In genomic region chr19:34135401-34135800, GRCh38 we compare ENCODE assay signal across 10 cellular contexts. TPM values are rescaled to one million over a fixed set of nuclear protein-coding genes. Genes with fewer than 3 reads are reported as not detected.
A peak's percentile ranks its signal among the peaks of the same experiment; 100 is the strongest.
DNase-seq lines count a peak whose midpoint lies in the region; ATAC-seq and TF ChIP-seq lines count a peak whose summit lies in the region.
"Had no signal": no experiment of that assay in that cellular context is flagged by ENCODE, and none has a peak within 500 bp of the region (broad histone marks: within the 10 kb centered on the region; RNA-seq: fewer than 3 reads in every experiment).

No MANE protein-coding gene starts in this region.

- H3K27me3 ChIP-seq in DOHH2 (ENCODE audit: control insufficient read depth, low read length) (0 out of 2 replicates have a peak, but pooled peaks cover 3% of the 10 kb centered on the region), KMS-11 (ENCODE audit: insufficient read depth, low read depth) (no peaks in the 10 kb centered on the region), body of pancreas (no peaks in the 10 kb centered on the region), neuronal stem cell (ENCODE audit: control insufficient read depth in 3 of 3, insufficient read depth in 3 of 3, low read depth in 1 of 3, low read length in 3 of 3) (peaks cover 0 to 3% (median 0%) of the 10 kb centered on the region in 3 experiments)
- H3K27me3 ChIP-seq: right atrium auricular region had no signal

- H2BK120ac ChIP-seq in neuronal stem cell (ENCODE audit: low read depth, low read length) = no peak overlapping the region

- no peak overlapping the region for H2BK15ac ChIP-seq in neuronal stem cell (ENCODE audit: low read length)

- H3K4me1 ChIP-seq in DOHH2 (ENCODE audit: control insufficient read depth, low read length) (peaks cover 8% of the 10 kb centered on the region), KMS-11 (ENCODE audit: low read depth, poor library complexity, severe bottlenecking) (peaks cover 6% of the 10 kb centered on the region), body of pancreas (peaks cover 18% of the 10 kb centered on the region), neuronal stem cell (ENCODE audit: control insufficient read depth in 2 of 2, insufficient read depth in 1 of 2, low read depth in 1 of 2, low read length in 2 of 2) (peaks cover 0 to 1% of the 10 kb centered on the region in 2 donors)
- H3K4me1 ChIP-seq: right atrium auricular region had no signal

- H3K36me3 ChIP-seq in DOHH2 (ENCODE audit: control insufficient read depth, low read length) = no peaks in the 10 kb centered on the region
- no peaks in the 10 kb centered on the region for H3K36me3 ChIP-seq in KMS-11 (ENCODE audit: insufficient read depth)
- no peaks in the 10 kb centered on the region for H3K36me3 ChIP-seq in body of pancreas (replicated peaks in 1 of 2; ENCODE audit: insufficient read depth in 1 of 2, low read depth in 2 of 2)
- no peaks in the 10 kb centered on the region for H3K36me3 ChIP-seq in neuronal stem cell (replicated peaks in 1 of 2; ENCODE audit: control insufficient read depth in 2 of 2, insufficient read depth in 2 of 2, low read length in 2 of 2)
- H3K36me3 ChIP-seq: right atrium auricular region had no signal

- H4K20me1 ChIP-seq in DOHH2 (ENCODE audit: control insufficient read depth, insufficient read depth, low read depth, low read length) (no peaks in the 10 kb centered on the region), KMS-11 (ENCODE audit: insufficient read depth) (no peaks in the 10 kb centered on the region)

- WGBS in body of pancreas, 2 donors = 51 to 66% methylated on average over 14 of the region's 14 CpGs
- WGBS in neuronal stem cell (ENCODE audit: extremely low coverage in 2 of 2, insufficient read length in 2 of 2, insufficient replicate concordance in 1 of 2), 2 donors = no CpG with 5 or more reads among the region's 14 CpGs

- peak; percentile 64 to 84 (median 77) for DNase-seq in body of pancreas
- no peak for DNase-seq in neuronal stem cell (ENCODE audit: low spot score)
- no peak for DNase-seq in iPS-NIHi11 (ENCODE audit: low spot score)
- DNase-seq: activated gamma-delta T cell, NCI-H226 had no signal

- H4K8ac ChIP-seq in neuronal stem cell (ENCODE audit: low read depth, low read length) = no peak overlapping the region

- peak overlapping the region; percentile 98 for H3K4me3 ChIP-seq in DOHH2 (ENCODE audit: low read length)
- no peak overlapping the region for H3K4me3 ChIP-seq in KMS-11 (IDR thresholded peaks at IDR 0.05; ENCODE audit: insufficient read depth, low read depth, low read length)
- no peak overlapping the region for H3K4me3 ChIP-seq in body of pancreas
- H3K4me3 ChIP-seq in neuronal stem cell (ENCODE audit: low read length in 2 of 2) = no peak overlapping the region

- no peak overlapping the region for H3K18ac ChIP-seq in neuronal stem cell (ENCODE audit: low read length)

- no peak for TF ChIP-seq POLR2A in body of pancreas (IDR thresholded peaks at IDR 0.05)

- no peak overlapping the region for H3K27ac ChIP-seq in DOHH2 (ENCODE audit: low read depth, low read length)
- H3K27ac ChIP-seq in KMS-11 = peak overlapping the region; percentile 79; the same call in 1 of the 2 replicates
- H3K27ac ChIP-seq in body of pancreas = peak overlapping the region in 3 of 4 donors; percentile 87 to 95 (median 88)
- H3K27ac ChIP-seq in neuronal stem cell (replicated peaks; ENCODE audit: low read length) = no peak overlapping the region

- H2AK5ac ChIP-seq in neuronal stem cell (ENCODE audit: low read depth, low read length) = no peak overlapping the region

- ATAC-seq in body of pancreas = peak; percentile 65
- no peak for ATAC-seq in HG03571 (IDR thresholded peaks at IDR 0.05; ENCODE audit: unreplicated experiment)
- no peak for ATAC-seq in GM21529 (IDR thresholded peaks at IDR 0.05; ENCODE audit: unreplicated experiment)

- no peak overlapping the region for H4K91ac ChIP-seq in neuronal stem cell (ENCODE audit: low read depth, low read length, poor library complexity)

- TF ChIP-seq CTCF in DOHH2 (IDR thresholded peaks at IDR 0.05; ENCODE audit: low read depth, low read length, poor library complexity, severe bottlenecking) (no peak), KMS-11 (conservative IDR thresholded peaks at IDR 0.05; ENCODE audit: low read depth, low read length) (no peak), body of pancreas (IDR thresholded peaks at IDR 0.05) (no peak)

- no peaks in the 10 kb centered on the region for H3K9me2 ChIP-seq in DOHH2 (replicated peaks; ENCODE audit: control insufficient read depth, low read length)

- intact Hi-C loops in body of pancreas (cut with DNase I) = no loop called here

- no peak overlapping the region for H3K9ac ChIP-seq in KMS-11
- no peak overlapping the region for H3K9ac ChIP-seq in neuronal stem cell (ENCODE audit: low read depth, low read length, poor library complexity)

- no peak overlapping the region for H3K23ac ChIP-seq in neuronal stem cell (ENCODE audit: low read depth, low read length, poor library complexity)

- peak overlapping the region; percentile 94 for H3K4me2 ChIP-seq in DOHH2 (ENCODE audit: low read length)
- peak overlapping the region; percentile 59 for H3K4me2 ChIP-seq in KMS-11
- peak overlapping the region; percentile 73 for H3K4me2 ChIP-seq in neuronal stem cell (ENCODE audit: insufficient read depth, low read length, poor library complexity, severe bottlenecking)

- H3K14ac ChIP-seq in neuronal stem cell (ENCODE audit: low read length) = no peak overlapping the region

- peaks cover 3% of the 10 kb centered on the region for H3K79me2 ChIP-seq in DOHH2 (ENCODE audit: control insufficient read depth, low read length)
- H3K79me2 ChIP-seq in KMS-11 (ENCODE audit: insufficient read depth, low read depth) = no peaks in the 10 kb centered on the region

- no peak overlapping the region for H2BK5ac ChIP-seq in neuronal stem cell (ENCODE audit: low read length)

- H3K4ac ChIP-seq in neuronal stem cell (ENCODE audit: low read length) = no peak overlapping the region

- no peaks in the 10 kb centered on the region for H3K79me1 ChIP-seq in neuronal stem cell (ENCODE audit: low read depth, low read length)

- H3K9me3 ChIP-seq in DOHH2 (ENCODE audit: control insufficient read depth, insufficient read depth, low read length) (no peaks in the 10 kb centered on the region), body of pancreas (no peaks in the 10 kb centered on the region), neuronal stem cell (replicated peaks in 1 of 2; ENCODE audit: control insufficient read depth in 2 of 2, insufficient read depth in 1 of 2, low read depth in 1 of 2, low read length in 2 of 2) (no peaks in the 10 kb centered on the region)
- H3K9me3 ChIP-seq: right atrium auricular region had no signal

- no peak overlapping the region for H2AFZ ChIP-seq in KMS-11 (ENCODE audit: low read depth)
- H2AFZ ChIP-seq in neuronal stem cell (ENCODE audit: low read length) = no peak overlapping the region

- no peaks in the 10 kb centered on the region for H3F3A ChIP-seq in DOHH2 (ENCODE audit: control insufficient read depth, insufficient read depth)

- no peak overlapping the region for H2BK12ac ChIP-seq in neuronal stem cell (ENCODE audit: low read length)

RNA-seq across cellular contexts. Expression of gene LSM14A, which starts 36.9 kb away (rescaled TPM):
- 10 to 100 TPM; 63.6 to 95.9 TPM for total RNA-seq in body of pancreas
- polyA plus RNA-seq in neuronal stem cell (2013, experiment 1 of 2) = 125 TPM
- polyA plus RNA-seq in neuronal stem cell (2013, experiment 2 of 2) = 127 TPM

Comparison
In these comparisons a context has a peak if more than half of its experiments do, and no peak if none do; other contexts are left out.
1. H3K27ac ChIP-seq: peak in KMS-11 (single experiment) and body of pancreas (3 of 4); none in DOHH2 (single experiment) and neuronal stem cell (single experiment).
2. DNase-seq: peak in body of pancreas (4 of 4); none in neuronal stem cell (single experiment) and iPS-NIHi11 (single experiment).
3. Peak in every context shown above with its lines, with median percentiles within 50 percentile points of each other: H3K4me2 ChIP-seq.